Comparison of ENCODE assay signal across 8 cellular contexts in the genomic region with DNA sequence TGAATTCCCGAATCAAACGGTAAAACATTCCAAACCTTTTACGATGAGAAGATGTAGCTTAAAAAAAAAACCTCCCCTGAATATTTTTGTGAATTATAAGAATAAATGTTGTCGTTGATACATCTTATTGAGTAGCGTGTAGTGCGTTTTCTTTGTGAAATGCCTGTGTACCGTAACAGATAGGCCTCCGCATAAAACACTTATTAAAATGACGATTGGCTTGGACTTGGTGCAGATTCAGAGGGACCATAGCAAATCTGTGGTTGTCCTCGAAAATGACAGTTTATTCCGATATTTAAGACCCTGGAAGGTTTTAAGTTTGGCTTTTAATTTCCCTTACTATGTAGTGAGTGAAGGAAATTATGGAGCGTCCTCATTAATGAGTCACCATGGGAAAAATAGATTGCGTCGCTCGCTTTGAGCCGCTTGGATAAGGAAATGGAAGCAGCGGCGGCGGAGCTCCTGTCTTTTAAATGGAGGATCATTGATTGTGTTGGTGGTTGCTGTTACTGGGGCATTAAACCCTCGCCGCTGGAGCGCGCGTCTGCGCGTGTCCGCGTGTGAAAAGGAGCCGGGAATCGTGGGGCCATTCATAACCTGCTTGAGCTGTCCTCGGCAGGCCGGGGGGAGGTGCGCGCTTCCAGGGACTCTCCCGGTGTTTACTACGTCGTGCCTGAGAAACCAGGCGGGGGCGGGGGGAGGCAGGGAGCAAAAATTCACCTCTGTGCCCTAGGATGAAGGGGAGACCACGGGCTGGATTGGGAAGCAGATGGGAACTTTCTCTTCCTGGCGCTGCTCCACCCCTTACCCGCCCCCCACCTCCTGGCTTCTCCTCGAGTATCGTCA. TPM values are rescaled to one million over a fixed set of nuclear protein-coding genes. Genes with fewer than 3 reads are reported as not detected.
A peak's percentile ranks its signal among the peaks of the same experiment; 100 is the strongest.
DNase-seq lines count a peak whose midpoint lies in the region; ATAC-seq and TF ChIP-seq lines count a peak whose summit lies in the region.

No MANE protein-coding gene starts in this region.

- H3K4me3 ChIP-seq in MG63 (peak overlapping the region; percentile 78), neuron (ENCODE audit: low read length) (peak overlapping the region; percentile 97), suprapubic skin (peak overlapping the region; percentile 95)

- TF ChIP-seq CTCF in RWPE1 (conservative IDR thresholded peaks at IDR 0.05; ENCODE audit: low read depth) (no peak), foreskin keratinocyte (conservative IDR thresholded peaks at IDR 0.05) (no peak), suprapubic skin (IDR thresholded peaks at IDR 0.05) (no peak)

- 1% methylated on average over 44 of the region's 44 CpGs for WGBS in suprapubic skin

- H3K36me3 ChIP-seq in MG63 = no peaks in the 10 kb centered on the region
- no peaks in the 10 kb centered on the region for H3K36me3 ChIP-seq in neuron (ENCODE audit: insufficient read depth, low read length)
- no peaks in the 10 kb centered on the region for H3K36me3 ChIP-seq in suprapubic skin

- POLR2A ChIA-PET in RWPE1 (lab: Yijun Ruan, JAX; ENCODE audit: low non-redundant PET) = interaction anchor here (0.9 to 1.1 kb wide), 3 partner anchors 15 to 27 kb away, joined by 3 to 5 read pairs (median 3); no protein-coding TSS in a partner anchor

- TF ChIP-seq EP300 in suprapubic skin (IDR thresholded peaks at IDR 0.05) = no peak

- H2AFZ ChIP-seq in neuron (ENCODE audit: low read depth, low read length) = no peak overlapping the region

- peak overlapping the region; percentile 96 for H3K27ac ChIP-seq in RWPE1
- peak overlapping the region; percentile 88 for H3K27ac ChIP-seq in foreskin keratinocyte
- peak overlapping the region; percentile 99 for H3K27ac ChIP-seq in suprapubic skin

- ATAC-seq in foreskin keratinocyte (peak; percentile 69), HG02798 (IDR thresholded peaks at IDR 0.05; ENCODE audit: poor library complexity, unreplicated experiment) (no peak)

- H3K27me3 ChIP-seq in MG63 (no peaks in the 10 kb centered on the region), foreskin keratinocyte (no peaks in the 10 kb centered on the region), neuron (ENCODE audit: insufficient read depth, low read length) (no peaks in the 10 kb centered on the region), suprapubic skin (no peaks in the 10 kb centered on the region)

- CTCF ChIA-PET in RWPE1 (lab: Yijun Ruan, JAX) = interaction anchor here (0.7 to 1.1 kb wide), 5 partner anchors 11 to 127 kb away, joined by 3 to 6 read pairs (median 3); a partner anchor contains a TSS

- TF ChIP-seq POLR2A in suprapubic skin (IDR thresholded peaks at IDR 0.05) = peak; percentile 18 to 54

- H3K9me3 ChIP-seq in MG63 (no peaks in the 10 kb centered on the region), neuron (ENCODE audit: low read length) (no peaks in the 10 kb centered on the region), suprapubic skin (no peaks in the 10 kb centered on the region)

- H3K4me1 ChIP-seq in foreskin keratinocyte = peaks cover 23% of the 10 kb centered on the region
- H3K4me1 ChIP-seq in neuron (ENCODE audit: insufficient read depth, low read length) = peaks cover 29% of the 10 kb centered on the region
- peaks cover 68% of the 10 kb centered on the region for H3K4me1 ChIP-seq in suprapubic skin

- DNase-seq in DMS53 (lab: John Stamatoyannopoulos, UW) = peak; percentile 96
- DNase-seq in MG63 = peak; percentile 82
- DNase-seq in RWPE1 (ENCODE audit: low spot score) = peak; percentile 63
- peak in 3 of 4 experiments; percentile 29 to 43 (median 33) for DNase-seq in activated naive CD4-positive, alpha-beta T cell (lab: John Stamatoyannopoulos, UW)
- DNase-seq in foreskin keratinocyte = peak; percentile 69 to 83
- DNase-seq in suprapubic skin (ENCODE audit: low spot score in 2 of 2) = peak; percentile 90 to 92

RNA-seq across cellular contexts. Expression of a gene that starts 1.6 kb away (rescaled TPM):
- total RNA-seq in MG63 (2014; rRNA removed; shearing (Covaris generic); ENCODE audit: low replicate concordance) = 3.3 and 4.8 TPM in 2 replicates
- total RNA-seq in foreskin keratinocyte = 49.0 and 51.6 TPM in 2 replicates
- polyA plus RNA-seq in foreskin keratinocyte = 14.1 and 16.8 TPM in 2 replicates
- 10 to 100 TPM; 55.0 to 79.7 (median 63.8) TPM for total RNA-seq in suprapubic skin

RNA-seq across cellular contexts. Expression of a gene that starts 41.7 kb away (rescaled TPM):
- 4.7 and 6.2 TPM in 2 replicates for total RNA-seq in MG63 (2014; rRNA removed; shearing (Covaris generic); ENCODE audit: low replicate concordance)
- total RNA-seq in foreskin keratinocyte = 3.2 and 5.3 TPM in 2 replicates
- polyA plus RNA-seq in foreskin keratinocyte = 5.6 and 8.7 TPM in 2 replicates
- total RNA-seq in suprapubic skin = 1 to 10 TPM in 2 of 4 donors, under 1 TPM in 2; 0.68 to 3.2 (median 1.3) TPM

Comparison
In these comparisons a context has a peak if more than half of its experiments do, and no peak if none do; other contexts are left out.
1. DNase-seq: peak in every context shown above with its lines; median percentile 96 in DMS53; 91 in suprapubic skin; 82 in MG63; 76 in foreskin keratinocyte; 63 in RWPE1; 33 in activated naive CD4-positive, alpha-beta T cell.